In genomic region chr20:45014671-45015415, GRCh38 we compare ENCODE assay signal across 12 cellular contexts. TPM values are rescaled to one million over a fixed set of nuclear protein-coding genes. Genes with fewer than 3 reads are reported as not detected.
DNase-seq lines count a peak whose midpoint lies in the region; ATAC-seq and TF ChIP-seq lines count a peak whose summit lies in the region.
"Had no signal": no experiment of that assay in that cellular context is flagged by ENCODE, and none has a peak within 500 bp of the region (broad histone marks: within the 10 kb centered on the region; RNA-seq: fewer than 3 reads in every experiment).

No MANE protein-coding gene starts in this region.

- H2BK5ac ChIP-seq in mesendoderm (ENCODE audit: low read length): no peak overlapping the region

- dilution Hi-C loops in mammary epithelial cell (cut with HindIII; ENCODE audit: low sequenced_read_pairs): no loop called here

- no peak overlapping the region for H4K5ac ChIP-seq in mesendoderm (ENCODE audit: low read length)

- H2BK15ac ChIP-seq in mesendoderm (replicated peaks; ENCODE audit: low read depth): no peak overlapping the region

- H3K4me2 ChIP-seq in mammary epithelial cell (ENCODE audit: insufficient read depth, low read depth, low read length) (peak overlapping the region; percentile 27), mesendoderm (ENCODE audit: low read length) (no peak overlapping the region)

- 55% methylated on average over 4 of the region's 4 CpGs for WGBS in mammary epithelial cell (ENCODE audit: low coverage, missing lambda C conversion rate)
- WGBS in mesendoderm (ENCODE audit: extremely low coverage, insufficient coverage, low lambda C conversion rate): no CpG with 5 or more reads among the region's 4 CpGs

- ATAC-seq in HG03139 (IDR thresholded peaks at IDR 0.05; ENCODE audit: unreplicated experiment) (no peak), HG03354 (IDR thresholded peaks at IDR 0.05; ENCODE audit: poor library complexity, severe bottlenecking, unreplicated experiment) (no peak)

- peak; percentile 71 for DNase-seq in BJ (ENCODE audit: low read depth)
- peak; percentile 11 for DNase-seq in HT1080 (ENCODE audit: low read depth)
- peak; percentile 70 for DNase-seq in mammary epithelial cell
- DNase-seq in mesendoderm: peak; percentile 86
- DNase-seq in DMS53 (lab: John Stamatoyannopoulos, UW): no peak
- no peak for DNase-seq in DMS153 treated with DMSO at 0.1 percent for 48 hours (lab: John Stamatoyannopoulos, UW; ENCODE audit: unreplicated experiment)
- DNase-seq: DMS79, NCI-H526, posterior cingulate gyrus had no signal

- no TSS peak for BruUV-seq in mammary epithelial cell (replicated peaks; lab: Mats Ljungman, UMichigan)

- H2AK5ac ChIP-seq in mesendoderm (ENCODE audit: low read length): no peak overlapping the region

- H3K23ac ChIP-seq in mesendoderm (ENCODE audit: low read length): no peak overlapping the region

- CTCF ChIA-PET in BJ (lab: Yijun Ruan, JAX) (interaction anchor here (1.9 to 6.6 kb wide), 4 partner anchors 29 to 278 kb away, joined by 3 to 106 read pairs (median 48); no protein-coding TSS in a partner anchor), mammary epithelial cell (lab: Charles Lee; ENCODE audit: low non-redundant PET) (interaction anchor here (0.7 kb wide), 1 partner anchor 82 kb away, joined by 3 read pairs; no protein-coding TSS in a partner anchor)

- no peaks in the 10 kb centered on the region for H4K20me1 ChIP-seq in mammary epithelial cell (ENCODE audit: insufficient read depth, low read length)

- H2BK120ac ChIP-seq in mesendoderm (ENCODE audit: low read depth, low read length): no peak overlapping the region

- H3K79me2 ChIP-seq in mammary epithelial cell (ENCODE audit: insufficient read depth, low read length): peaks cover 10% of the 10 kb centered on the region
- no peaks in the 10 kb centered on the region for H3K79me2 ChIP-seq in mesendoderm (ENCODE audit: control insufficient read depth, insufficient read depth, low read length)

- no peak overlapping the region for H4K8ac ChIP-seq in mesendoderm (ENCODE audit: low read depth, low read length)

- peaks cover 39% of the 10 kb centered on the region for H3K4me1 ChIP-seq in mammary epithelial cell (ENCODE audit: insufficient read depth, low read length)
- peaks cover 5% of the 10 kb centered on the region for H3K4me1 ChIP-seq in mesendoderm (ENCODE audit: control insufficient read depth, low read depth, low read length)
- H3K4me1 ChIP-seq: ascending aorta had no signal

- no peaks in the 10 kb centered on the region for H3K27me3 ChIP-seq in BJ (ENCODE audit: control insufficient read depth, insufficient read depth, low read length)
- H3K27me3 ChIP-seq in mammary epithelial cell (ENCODE audit: insufficient read depth, low read length): no peaks in the 10 kb centered on the region
- H3K27me3 ChIP-seq in mesendoderm (ENCODE audit: insufficient read depth, low read length, poor library complexity): no peaks in the 10 kb centered on the region
- H3K27me3 ChIP-seq: ascending aorta had no signal

- no peak overlapping the region for H3K4me3 ChIP-seq in BJ (ENCODE audit: low read depth, low read length)
- no peak overlapping the region for H3K4me3 ChIP-seq in mammary epithelial cell (replicated peaks in 1 of 3; ENCODE audit: insufficient read depth in 1 of 3, low read depth in 2 of 3, low read length in 3 of 3)
- no peak overlapping the region for H3K4me3 ChIP-seq in mesendoderm (ENCODE audit: low read length)
- H3K4me3 ChIP-seq: ascending aorta had no signal

- H3K4ac ChIP-seq in mesendoderm (ENCODE audit: low read depth, low read length): no peak overlapping the region

- H3K27ac ChIP-seq in mammary epithelial cell (ENCODE audit: insufficient read depth, low read depth, low read length) (peak overlapping the region; percentile 53), mesendoderm (ENCODE audit: low read depth, low read length) (no peak overlapping the region)
- H3K27ac ChIP-seq: ascending aorta had no signal

- in situ Hi-C loops in mammary epithelial cell (cut with MboI; ENCODE audit: low sequenced_read_pairs in 2 of 2): loop anchor here in 1 of 2 donors (25.0 kb wide), 1 partner anchor 272 kb away; no protein-coding TSS in a partner anchor

- H3K9ac ChIP-seq in mammary epithelial cell (ENCODE audit: insufficient read depth, low read length) (no peak overlapping the region), mesendoderm (ENCODE audit: low read length) (no peak overlapping the region)

- H3K79me1 ChIP-seq in mesendoderm (ENCODE audit: low read length): no peaks in the 10 kb centered on the region

- intact Hi-C loops in mammary epithelial cell (cut with micrococcal nuclease): no loop called here

- H3K56ac ChIP-seq in mesendoderm (ENCODE audit: low read length): no peak overlapping the region

- no peaks in the 10 kb centered on the region for H3K9me3 ChIP-seq in mammary epithelial cell (replicated peaks; ENCODE audit: insufficient read depth, low read length)
- H3K9me3 ChIP-seq: ascending aorta had no signal

- POLR2A ChIA-PET in BJ (lab: Charles Lee): interaction anchor here (0.7 kb wide), 1 partner anchor 39 kb away, joined by 5 read pairs; no protein-coding TSS in a partner anchor

- TF ChIP-seq CTCF in BJ (IDR thresholded peaks at IDR 0.05; ENCODE audit: insufficient read depth, low read depth, low read length) (no peak), mammary epithelial cell (conservative IDR thresholded peaks at IDR 0.05 in 1 of 2, IDR thresholded peaks at IDR 0.05 in 1 of 2; ENCODE audit: extremely low read depth in 1 of 2, insufficient read depth in 1 of 2, low read depth in 1 of 2, low read length in 2 of 2) (no peak)

- H3K18ac ChIP-seq in mesendoderm (ENCODE audit: low read length): no peak overlapping the region

- no peak overlapping the region for H2AFZ ChIP-seq in mammary epithelial cell (ENCODE audit: low read depth, low read length)

- H3K36me3 ChIP-seq in BJ (ENCODE audit: control insufficient read depth, insufficient read depth, low read length) (no peaks in the 10 kb centered on the region), mammary epithelial cell (ENCODE audit: insufficient read depth, low read length) (no peaks in the 10 kb centered on the region), mesendoderm (ENCODE audit: control insufficient read depth, insufficient read depth, low read length) (no peaks in the 10 kb centered on the region)

RNA-seq across cellular contexts. Expression of gene STK4, which starts 48.5 kb away (rescaled TPM):
- polyA plus RNA-seq in BJ (2011; rRNA removed) (12.4 and 19.9 TPM in 2 replicates), mammary epithelial cell (17.9 TPM)
- polyA minus RNA-seq in BJ (2011; rRNA and poly(A)+ RNA removed): 14.9 and 16.0 TPM in 2 replicates
- 20.2 and 25.8 TPM in 2 replicates for total RNA-seq in HT1080 (2014; rRNA removed; shearing (Covaris generic))
- polyA plus RNA-seq in HT1080 (2015; cell fraction: cytosol; rRNA removed): 20.2 and 24.5 TPM in 2 replicates
- polyA plus RNA-seq in HT1080 (2015; cell fraction: nucleus; rRNA removed): 33.1 and 41.0 TPM in 2 replicates
- total RNA-seq in mammary epithelial cell: 10 to 100 TPM; 30.7 to 42.7 TPM
- polyA minus RNA-seq in mammary epithelial cell: 38.9 TPM
- polyA plus RNA-seq in mesendoderm (2013, experiment 1 of 2): 12.9 TPM
- 13.3 TPM for polyA plus RNA-seq in mesendoderm (2013, experiment 2 of 2)

RNA-seq across cellular contexts. Expression of gene TOMM34, which starts 54.6 kb away (rescaled TPM):
- polyA plus RNA-seq in BJ (2011; rRNA removed) (37.9 and 48.6 TPM in 2 replicates), mammary epithelial cell (59.6 TPM)
- polyA minus RNA-seq in BJ (2011; rRNA and poly(A)+ RNA removed): 11.9 and 15.9 TPM in 2 replicates
- total RNA-seq in HT1080 (2014; rRNA removed; shearing (Covaris generic)): 156 and 177 TPM in 2 replicates
- 144 and 161 TPM in 2 replicates for polyA plus RNA-seq in HT1080 (2015; cell fraction: cytosol; rRNA removed)
- polyA plus RNA-seq in HT1080 (2015; cell fraction: nucleus; rRNA removed): 90.5 and 97.2 TPM in 2 replicates
- 10 to 100 TPM; 31.5 to 46.3 TPM for total RNA-seq in mammary epithelial cell
- 32.2 TPM for polyA minus RNA-seq in mammary epithelial cell
- 27.5 TPM for polyA plus RNA-seq in mesendoderm (2013, experiment 1 of 2)
- polyA plus RNA-seq in mesendoderm (2013, experiment 2 of 2): 28.2 TPM

Comparison
In these comparisons a context has a peak if more than half of its experiments do, and no peak if none do; other contexts are left out.
1. DNase-seq: peak in BJ (single experiment), HT1080 (single experiment), mammary epithelial cell (single experiment) and mesendoderm (single experiment); none in DMS53 (single experiment) and DMS153 treated with DMSO at 0.1 percent for 48 hours (single experiment).